Comparison of ENCODE assay signal across 1 cellular context in the genomic region with DNA sequence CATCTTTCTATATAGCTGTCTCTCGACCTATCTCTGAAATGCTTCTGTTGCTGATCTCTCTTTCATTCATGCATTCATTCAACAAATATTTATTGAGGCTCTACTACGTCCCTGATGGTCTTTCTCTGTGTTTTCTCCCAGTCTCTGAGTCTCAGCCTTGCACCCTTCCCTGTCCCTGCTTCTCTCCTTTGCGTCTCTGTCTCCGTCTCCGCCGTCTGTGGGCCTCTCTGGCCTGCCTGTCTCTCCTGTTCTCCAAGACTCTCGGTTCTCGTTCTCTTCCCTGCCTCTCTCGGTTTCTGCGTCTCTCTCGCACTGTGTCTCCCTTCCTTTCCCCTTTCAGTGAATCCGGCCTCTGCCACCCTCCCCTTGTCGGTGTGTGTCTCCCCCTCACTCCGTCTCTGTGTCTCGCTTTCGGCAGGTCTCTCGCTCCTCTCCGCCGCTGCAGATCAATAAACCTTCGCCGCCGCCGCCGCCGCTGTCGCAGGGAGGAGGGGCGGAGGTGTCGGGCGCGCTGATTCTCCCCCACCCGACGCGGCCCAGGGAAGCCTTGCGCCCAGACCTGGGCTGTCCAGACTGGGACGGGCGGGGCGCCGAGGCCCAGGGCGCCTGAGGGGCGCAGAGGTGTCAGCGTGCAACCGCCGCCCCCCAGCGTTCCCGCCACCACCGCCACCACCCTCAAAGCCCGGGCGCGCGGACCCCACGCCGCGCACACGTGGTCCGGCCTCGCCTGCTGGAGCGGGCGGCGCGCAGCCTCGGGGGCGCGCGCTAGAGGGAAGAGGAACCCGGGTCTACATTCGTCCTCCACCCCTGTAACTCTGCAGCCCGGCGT.
TF ChIP-seq lines count a peak whose summit lies in the region.

No MANE protein-coding gene starts in this region.

TF ChIP-seq in HepG2, 621 proteins besides CTCF, POLR2A, EP300 and RAD21 (continued from another document and continues in another):
- TF ChIP-seq PRDM15 (CRISPR knock-in tag; IDR thresholded peaks at IDR 0.05) (no peak), PHF8 (CRISPR knock-in tag; IDR thresholded peaks at IDR 0.05) (no peak), ZNF264 (CRISPR knock-in tag; IDR thresholded peaks at IDR 0.05) (no peak), ZSCAN12 (CRISPR knock-in tag; IDR thresholded peaks at IDR 0.05) (no peak), ZNF160 (CRISPR knock-in tag; IDR thresholded peaks at IDR 0.05) (no peak), TBX2 (CRISPR knock-in tag; IDR thresholded peaks at IDR 0.05; ENCODE audit: borderline replicate concordance) (no peak), NR2C2 (CRISPR knock-in tag; IDR thresholded peaks at IDR 0.05; ENCODE audit: borderline replicate concordance) (no peak), HHEX (CRISPR knock-in tag; IDR thresholded peaks at IDR 0.05) (no peak), RFXANK (CRISPR knock-in tag; IDR thresholded peaks at IDR 0.05) (no peak), KDM2A (CRISPR knock-in tag; IDR thresholded peaks at IDR 0.05; ENCODE audit: borderline replicate concordance, low read depth) (peak; percentile 27; the same call in 1 of the 2 replicates), ZNF605 (CRISPR knock-in tag; IDR thresholded peaks at IDR 0.05) (no peak), ZNF546 (CRISPR knock-in tag; conservative IDR thresholded peaks at IDR 0.05) (no peak), GATAD1 (CRISPR knock-in tag; IDR thresholded peaks at IDR 0.05) (no peak), CENPT (CRISPR knock-in tag; IDR thresholded peaks at IDR 0.05; ENCODE audit: low read depth) (no peak), ZNF136 (CRISPR knock-in tag; IDR thresholded peaks at IDR 0.05; ENCODE audit: low read depth) (no peak), NFIB (CRISPR knock-in tag; IDR thresholded peaks at IDR 0.05; ENCODE audit: borderline replicate concordance) (no peak), ZNF589 (CRISPR knock-in tag; conservative IDR thresholded peaks at IDR 0.05) (0 out of 2 replicates have a peak, but pooled peaks have one; percentile 42), ZBTB44 (CRISPR knock-in tag; IDR thresholded peaks at IDR 0.05) (no peak), FOXM1 (CRISPR knock-in tag; IDR thresholded peaks at IDR 0.05) (no peak), TCF12 (IDR thresholded peaks at IDR 0.05) (no peak), TCF12 (CRISPR knock-in tag; IDR thresholded peaks at IDR 0.05) (no peak), ZNF770 (CRISPR knock-in tag; IDR thresholded peaks at IDR 0.05) (no peak), BCLAF1 (IDR thresholded peaks at IDR 0.05) (no peak), SALL1 (CRISPR knock-in tag; IDR thresholded peaks at IDR 0.05) (peak; percentile 44), ZNF451 (CRISPR knock-in tag; IDR thresholded peaks at IDR 0.05) (no peak), ZNF251 (CRISPR knock-in tag; IDR thresholded peaks at IDR 0.05) (no peak), ZNF253 (CRISPR knock-in tag; IDR thresholded peaks at IDR 0.05; ENCODE audit: borderline replicate concordance) (no peak), NR3C1 (CRISPR knock-in tag; IDR thresholded peaks at IDR 0.05) (no peak), NFE2L1 (CRISPR knock-in tag; IDR thresholded peaks at IDR 0.05; ENCODE audit: borderline replicate concordance) (no peak), HMGA1 (CRISPR knock-in tag; conservative IDR thresholded peaks at IDR 0.05) (no peak), NFYC (CRISPR knock-in tag; IDR thresholded peaks at IDR 0.05) (no peak), ZFP1 (CRISPR knock-in tag; IDR thresholded peaks at IDR 0.05) (no peak), EZH2 (conservative IDR thresholded peaks at IDR 0.05; ENCODE audit: low read depth, low read length) (peak; percentile 2; the same call in 1 of the 2 replicates), PRPF4 (IDR thresholded peaks at IDR 0.05; ENCODE audit: low read depth, low read length, poor library complexity, severe bottlenecking) (no peak), TFDP1 (CRISPR knock-in tag; IDR thresholded peaks at IDR 0.05; ENCODE audit: borderline replicate concordance) (peak; percentile 27; the same call in 1 of the 2 replicates), ZNF687 (CRISPR knock-in tag; IDR thresholded peaks at IDR 0.05) (peak; percentile 83), JUN (CRISPR knock-in tag; IDR thresholded peaks at IDR 0.05) (no peak), MAFK (conservative IDR thresholded peaks at IDR 0.05 in 1 of 2, IDR thresholded peaks at IDR 0.05 in 1 of 2; ENCODE audit: low read length in 2 of 2) (no peak)
- TF ChIP-seq, protein P1, sequence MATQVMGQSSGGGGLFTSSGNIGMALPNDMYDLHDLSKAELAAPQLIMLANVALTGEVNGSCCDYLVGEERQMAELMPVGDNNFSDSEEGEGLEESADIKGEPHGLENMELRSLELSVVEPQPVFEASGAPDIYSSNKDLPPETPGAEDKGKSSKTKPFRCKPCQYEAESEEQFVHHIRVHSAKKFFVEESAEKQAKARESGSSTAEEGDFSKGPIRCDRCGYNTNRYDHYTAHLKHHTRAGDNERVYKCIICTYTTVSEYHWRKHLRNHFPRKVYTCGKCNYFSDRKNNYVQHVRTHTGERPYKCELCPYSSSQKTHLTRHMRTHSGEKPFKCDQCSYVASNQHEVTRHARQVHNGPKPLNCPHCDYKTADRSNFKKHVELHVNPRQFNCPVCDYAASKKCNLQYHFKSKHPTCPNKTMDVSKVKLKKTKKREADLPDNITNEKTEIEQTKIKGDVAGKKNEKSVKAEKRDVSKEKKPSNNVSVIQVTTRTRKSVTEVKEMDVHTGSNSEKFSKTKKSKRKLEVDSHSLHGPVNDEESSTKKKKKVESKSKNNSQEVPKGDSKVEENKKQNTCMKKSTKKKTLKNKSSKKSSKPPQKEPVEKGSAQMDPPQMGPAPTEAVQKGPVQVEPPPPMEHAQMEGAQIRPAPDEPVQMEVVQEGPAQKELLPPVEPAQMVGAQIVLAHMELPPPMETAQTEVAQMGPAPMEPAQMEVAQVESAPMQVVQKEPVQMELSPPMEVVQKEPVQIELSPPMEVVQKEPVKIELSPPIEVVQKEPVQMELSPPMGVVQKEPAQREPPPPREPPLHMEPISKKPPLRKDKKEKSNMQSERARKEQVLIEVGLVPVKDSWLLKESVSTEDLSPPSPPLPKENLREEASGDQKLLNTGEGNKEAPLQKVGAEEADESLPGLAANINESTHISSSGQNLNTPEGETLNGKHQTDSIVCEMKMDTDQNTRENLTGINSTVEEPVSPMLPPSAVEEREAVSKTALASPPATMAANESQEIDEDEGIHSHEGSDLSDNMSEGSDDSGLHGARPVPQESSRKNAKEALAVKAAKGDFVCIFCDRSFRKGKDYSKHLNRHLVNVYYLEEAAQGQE (IDR thresholded peaks at IDR 0.05; ENCODE audit: borderline replicate concordance in 1 of 2, low read depth in 1 of 2, low read length in 2 of 2) = no peak
